In genomic region chr3:30642715-30643361, GRCh38 we compare ENCODE assay signal across 9 cellular contexts. TPM values are rescaled to one million over a fixed set of nuclear protein-coding genes. Genes with fewer than 3 reads are reported as not detected.
DNase-seq lines count a peak whose midpoint lies in the region; ATAC-seq and TF ChIP-seq lines count a peak whose summit lies in the region.
"Had no signal": no experiment of that assay in that cellular context is flagged by ENCODE, and none has a peak within 500 bp of the region (broad histone marks: within the 10 kb centered on the region; RNA-seq: fewer than 3 reads in every experiment).

No MANE protein-coding gene starts in this region.

- peak overlapping the region; percentile 72 for H3K27ac ChIP-seq in CD4-positive, alpha-beta T cell (ENCODE audit: low read depth, low read length)
- H3K27ac ChIP-seq in naive thymus-derived CD4-positive, alpha-beta T cell (ENCODE audit: low read depth, low read length) = peak overlapping the region; percentile 69

- ATAC-seq in CD4-positive, alpha-beta T cell (ENCODE audit: poor library complexity) = no peak
- ATAC-seq in HG03571 (IDR thresholded peaks at IDR 0.05; ENCODE audit: unreplicated experiment) (peak; percentile 27), GM18907 (IDR thresholded peaks at IDR 0.05; ENCODE audit: unreplicated experiment) (no peak)
- no peak for ATAC-seq in activated naive CD8-positive, alpha-beta T cell treated with anti-CD3 and anti-CD28 coated beads, Interleukin-2, amount 50 U/mL, for 24 hours
- ATAC-seq in naive thymus-derived CD4-positive, alpha-beta T cell = no peak

- CTCF ChIA-PET in CD4-positive, alpha-beta T cell (lab: Charles Lee) = interaction anchor here (1.5 to 1.7 kb wide), 3 partner anchors 10 to 14 kb away, joined by 6 to 7 read pairs (median 6); no protein-coding TSS in a partner anchor
- CTCF ChIA-PET in naive thymus-derived CD4-positive, alpha-beta T cell (lab: Charles Lee) = interaction anchor here (0.6 to 0.9 kb wide), 3 partner anchors 18 to 36 kb away, joined by 3 to 8 read pairs (median 5); no protein-coding TSS in a partner anchor

- H3K9me3 ChIP-seq in CD4-positive, alpha-beta T cell (ENCODE audit: control insufficient read depth, low read length) = no peaks in the 10 kb centered on the region
- no peaks in the 10 kb centered on the region for H3K9me3 ChIP-seq in naive thymus-derived CD4-positive, alpha-beta T cell (ENCODE audit: control insufficient read depth in 2 of 3, low read length in 3 of 3)

- H3K4me1 Mint-ChIP-seq in CD4-positive, alpha-beta T cell (ENCODE audit: low read depth) = peaks cover 99% of the 10 kb centered on the region
- H3K4me1 Mint-ChIP-seq in activated naive CD8-positive, alpha-beta T cell treated with anti-CD3 and anti-CD28 coated beads, Interleukin-2, amount 50 U/mL, for 24 hours = peaks cover 97% of the 10 kb centered on the region
- peaks cover 81 to 99% (median 94%) of the 10 kb centered on the region in 7 donors for H3K4me1 Mint-ChIP-seq in naive thymus-derived CD4-positive, alpha-beta T cell

- peaks cover 94 to 97% of the 10 kb centered on the region in 2 donors for H3K4me1 ChIP-seq in naive thymus-derived CD4-positive, alpha-beta T cell (ENCODE audit: control insufficient read depth in 2 of 2, insufficient read depth in 2 of 2, low read length in 2 of 2)

- no peak for TF ChIP-seq CTCF in CD4-positive, alpha-beta T cell (IDR thresholded peaks at IDR 0.05)

- no peak for DNase-seq in CD4-positive, alpha-beta T cell
- no peak for DNase-seq in activated naive CD8-positive, alpha-beta T cell treated with anti-CD3 and anti-CD28 coated beads, Interleukin-2, amount 50 U/mL, for 24 hours
- no peak for DNase-seq in naive thymus-derived CD4-positive, alpha-beta T cell
- DNase-seq in activated gamma-delta T cell (lab: John Stamatoyannopoulos, UW) = no peak
- DNase-seq in NCI-H1092 (lab: John Stamatoyannopoulos, UW) = no peak
- no peak for DNase-seq in iPS-NIHi7 (ENCODE audit: extremely low spot score)
- DNase-seq: activated effector memory CD4-positive, alpha-beta T cell treated with anti-CD3 and anti-CD28 coated beads, Interleukin-2, amount 50 U/mL, for 16 hours had no signal

- H3K27me3 Mint-ChIP-seq in CD4-positive, alpha-beta T cell = no peaks in the 10 kb centered on the region
- H3K27me3 Mint-ChIP-seq in activated naive CD8-positive, alpha-beta T cell treated with anti-CD3 and anti-CD28 coated beads, Interleukin-2, amount 50 U/mL, for 24 hours = no peaks in the 10 kb centered on the region
- H3K27me3 Mint-ChIP-seq in naive thymus-derived CD4-positive, alpha-beta T cell = no peaks in the 10 kb centered on the region

- H3K27ac Mint-ChIP-seq in CD4-positive, alpha-beta T cell = peak overlapping the region; percentile 96
- peak overlapping the region; percentile 93 for H3K27ac Mint-ChIP-seq in activated naive CD8-positive, alpha-beta T cell treated with anti-CD3 and anti-CD28 coated beads, Interleukin-2, amount 50 U/mL, for 24 hours
- H3K27ac Mint-ChIP-seq in naive thymus-derived CD4-positive, alpha-beta T cell = peak overlapping the region; percentile 91 to 98 (median 95)

- H3K36me3 Mint-ChIP-seq in CD4-positive, alpha-beta T cell (ENCODE audit: low read depth) = peaks cover 70% of the 10 kb centered on the region
- peaks cover 55% of the 10 kb centered on the region for H3K36me3 Mint-ChIP-seq in activated naive CD8-positive, alpha-beta T cell treated with anti-CD3 and anti-CD28 coated beads, Interleukin-2, amount 50 U/mL, for 24 hours (ENCODE audit: low read depth)
- peaks cover 11 to 37% (median 26%) of the 10 kb centered on the region in 5 donors for H3K36me3 Mint-ChIP-seq in naive thymus-derived CD4-positive, alpha-beta T cell

- H3K9me3 Mint-ChIP-seq in CD4-positive, alpha-beta T cell = no peaks in the 10 kb centered on the region
- H3K9me3 Mint-ChIP-seq in activated naive CD8-positive, alpha-beta T cell treated with anti-CD3 and anti-CD28 coated beads, Interleukin-2, amount 50 U/mL, for 24 hours = no peaks in the 10 kb centered on the region
- no peaks in the 10 kb centered on the region for H3K9me3 Mint-ChIP-seq in naive thymus-derived CD4-positive, alpha-beta T cell

- intact Hi-C loops in CD4-positive, alpha-beta T cell (cut with DNase I, micrococcal nuclease) = loop anchor here (5.0 kb wide), 1 partner anchor 36 kb away; the partner anchor contains the start of gene TGFBR2 (in 2 of the 2)
- intact Hi-C loops in naive thymus-derived CD4-positive, alpha-beta T cell (cut with micrococcal nuclease) = loop anchor here (1.0 to 5.0 kb wide), 2 partner anchors 24 to 36 kb away; partner anchors contain the start of gene TGFBR2 (in 1 of the 2)

- H3K4me3 Mint-ChIP-seq in CD4-positive, alpha-beta T cell = peak overlapping the region; percentile 79
- H3K4me3 Mint-ChIP-seq in activated naive CD8-positive, alpha-beta T cell treated with anti-CD3 and anti-CD28 coated beads, Interleukin-2, amount 50 U/mL, for 24 hours = peak overlapping the region; percentile 68
- peak overlapping the region; percentile 21 to 88 (median 74) for H3K4me3 Mint-ChIP-seq in naive thymus-derived CD4-positive, alpha-beta T cell

- POLR2A ChIA-PET in CD4-positive, alpha-beta T cell (lab: Charles Lee) = interaction anchor here (0.9 to 18.3 kb wide), 13 partner anchors 9 to 289 kb away, joined by 3 to 297 read pairs (median 11); partner anchors contain the start of gene TGFBR2
- POLR2A ChIA-PET in naive thymus-derived CD4-positive, alpha-beta T cell (lab: Charles Lee) = interaction anchor here (0.6 to 33.4 kb wide), 8 partner anchors 11 to 325 kb away, joined by 3 to 853 read pairs (median 14); partner anchors contain the start of gene TGFBR2

- H3K27me3 ChIP-seq in CD4-positive, alpha-beta T cell (ENCODE audit: control insufficient read depth, insufficient read depth, low read length) = no peaks in the 10 kb centered on the region
- H3K27me3 ChIP-seq in naive thymus-derived CD4-positive, alpha-beta T cell (ENCODE audit: control insufficient read depth in 2 of 2, insufficient read depth in 2 of 2, low read length in 2 of 2) = no peaks in the 10 kb centered on the region

- H3K36me3 ChIP-seq in naive thymus-derived CD4-positive, alpha-beta T cell (ENCODE audit: control insufficient read depth in 2 of 3, insufficient read depth in 3 of 3, low read length in 3 of 3) = peaks cover 0 to 23% (median 14%) of the 10 kb centered on the region in 3 experiments

- H3K4me3 ChIP-seq in naive thymus-derived CD4-positive, alpha-beta T cell (ENCODE audit: low read length) = peak overlapping the region; percentile 2

RNA-seq across cellular contexts. Expression of gene TGFBR2, which starts 36.4 kb away (rescaled TPM):
- total RNA-seq in CD4-positive, alpha-beta T cell = 100 to 1,000 TPM; 203 to 205 TPM
- total RNA-seq in naive thymus-derived CD4-positive, alpha-beta T cell = 100 to 1,000 TPM in 4 of 5 experiments, 10 to 100 TPM in 1; 63.0 to 171 (median 155) TPM
- polyA plus RNA-seq in naive thymus-derived CD4-positive, alpha-beta T cell = 100 to 1,000 TPM; 150 to 263 TPM
